Comparison of ENCODE assay signal across 15 cellular contexts in genomic region chr18:49183921-49184320, GRCh38.
DNase-seq lines count a peak whose midpoint lies in the region; ATAC-seq and TF ChIP-seq lines count a peak whose summit lies in the region.
"Had no signal": no experiment of that assay in that cellular context is flagged by ENCODE, and none has a peak within 500 bp of the region (broad histone marks: within the 10 kb centered on the region; RNA-seq: fewer than 3 reads in every experiment).

No MANE protein-coding gene starts in this region.

- in situ Hi-C loops in GM13977 (cut with MboI; ENCODE audit: low pct_unique_long_range_greater_than_20kb, low sequenced_read_pairs, unreplicated experiment) = no loop called here

- H3K9me3 ChIP-seq in SJSA1 (replicated peaks) = no peaks in the 10 kb centered on the region

- peaks cover 11% of the 10 kb centered on the region for H3K4me1 ChIP-seq in SJSA1 (replicated peaks)

- DNase-seq in EL (peak; percentile 28), SJSA1 (ENCODE audit: low read depth in 1 of 2, low spot score in 2 of 2) (peak; percentile 49 to 52), fibroblast of villous mesenchyme (ENCODE audit: low read depth) (peak; percentile 21), GM13977 (ENCODE audit: low spot score) (no peak), GM19240 (ENCODE audit: insufficient read length, low spot score) (no peak)
- DNase-seq: ACHN; CD8-positive, alpha-beta memory T cell; KBM-7; NCI-H1092; NCI-H2081 treated with DMSO at 0.1 percent for 48 hours; NCI-H510A treated with DMSO at 0.1 percent for 48 hours; SW 1271 had no signal

- H3K4me3 ChIP-seq in SJSA1 = no peak overlapping the region
- no peak overlapping the region for H3K4me3 ChIP-seq in fibroblast of villous mesenchyme (ENCODE audit: low read depth, low read length)

- H3K27ac ChIP-seq in SJSA1 = no peak overlapping the region
- H3K27ac ChIP-seq: HL-60 had no signal

- H3K27me3 ChIP-seq in SJSA1 (replicated peaks) = no peaks in the 10 kb centered on the region

- ATAC-seq in HG03159 (IDR thresholded peaks at IDR 0.05; ENCODE audit: unreplicated experiment) (no peak), HG02938 (IDR thresholded peaks at IDR 0.05; ENCODE audit: unreplicated experiment) (no peak)

- H3K36me3 ChIP-seq in SJSA1 = no peaks in the 10 kb centered on the region

- TF ChIP-seq CTCF in fibroblast of villous mesenchyme (IDR thresholded peaks at IDR 0.05; ENCODE audit: insufficient read depth, low read depth, low read length) (no peak), GM13977 (IDR thresholded peaks at IDR 0.05; ENCODE audit: extremely low read depth, insufficient read depth, missing control alignments) (no peak)

Comparison
In these comparisons a context has a peak if more than half of its experiments do, and no peak if none do; other contexts are left out.
1. DNase-seq: peak in EL (single experiment), SJSA1 (2 of 2) and fibroblast of villous mesenchyme (single experiment); none in GM13977 (single experiment) and GM19240 (single experiment).